ENCODE assay signal across 8 cellular contexts in genomic region chr4:15656038-15656470, GRCh38. TPM values are rescaled to one million over a fixed set of nuclear protein-coding genes. Genes with fewer than 3 reads are reported as not detected.
A peak's percentile ranks its signal among the peaks of the same experiment; 100 is the strongest.
DNase-seq lines count a peak whose midpoint lies in the region; ATAC-seq and TF ChIP-seq lines count a peak whose summit lies in the region.

No MANE protein-coding gene starts in this region.

- CTCF ChIA-PET in T-cell (lab: Charles Lee) = interaction anchor here in 1 of 2 donors (1.1 kb wide), 1 partner anchor 25 kb away, joined by 3 read pairs; the partner anchor contains the start of gene FAM200B

- peak overlapping the region; percentile 65 for H3K4me3 ChIP-seq in fibroblast of the aortic adventitia (ENCODE audit: low read depth, low read length)

- H3K27ac Mint-ChIP-seq in T-cell = peak overlapping the region; percentile 95 to 98

- no peak for ATAC-seq in T-cell (replicated peaks in 1 of 4)
- ATAC-seq in HG02642 (IDR thresholded peaks at IDR 0.05; ENCODE audit: poor library complexity, unreplicated experiment) = no peak

- H3K27me3 Mint-ChIP-seq in T-cell = no peaks in the 10 kb centered on the region

- no peak for TF ChIP-seq CTCF in fibroblast of the aortic adventitia (IDR thresholded peaks at IDR 0.05; ENCODE audit: insufficient read depth, low read length)

- H3K4me3 Mint-ChIP-seq in T-cell = peak overlapping the region; percentile 90 to 99 (median 90)

- no peaks in the 10 kb centered on the region for H3K9me3 Mint-ChIP-seq in T-cell

- intact Hi-C loops in posterior vena cava (cut with DNase I) = no loop called here

- DNase-seq in NCI-H1092 treated with DMSO at 0.1 percent for 48 hours (lab: John Stamatoyannopoulos, UW) (peak; percentile 63), NCI-H1092 (lab: John Stamatoyannopoulos, UW) (no peak), T-cell (no peak), fibroblast of the aortic adventitia (ENCODE audit: low read depth) (peak; percentile 41), pons (ENCODE audit: low spot score) (peak; percentile 45), ureter (ENCODE audit: low spot score) (no peak), posterior vena cava (ENCODE audit: low spot score) (no peak)

- H3K36me3 Mint-ChIP-seq in T-cell = no peaks in the 10 kb centered on the region

- H3K4me1 Mint-ChIP-seq in T-cell = peaks cover 35 to 38% (median 37%) of the 10 kb centered on the region in 3 donors

- POLR2A ChIA-PET in T-cell (lab: Charles Lee) = interaction anchor here (0.6 to 0.9 kb wide), 3 partner anchors 18 to 100 kb away, joined by 3 to 9 read pairs (median 3); no protein-coding TSS in a partner anchor

RNA-seq across cellular contexts. Expression of gene FBXL5, which starts 0.9 kb away (rescaled TPM):
- 10 to 100 TPM; 40.2 to 64.6 (median 45.0) TPM for total RNA-seq in T-cell
- total RNA-seq in fibroblast of the aortic adventitia (ENCODE audit: low replicate concordance) = 107 and 129 TPM in 2 replicates
- 110 TPM for total RNA-seq in ureter
- total RNA-seq in posterior vena cava = 100 to 1,000 TPM; 104 to 122 TPM

RNA-seq across cellular contexts. Expression of gene FAM200B, which starts 25.6 kb away (rescaled TPM):
- total RNA-seq in T-cell (10 to 100 TPM; 19.1 to 29.4 (median 20.7) TPM), fibroblast of the aortic adventitia (ENCODE audit: low replicate concordance) (30.4 and 35.3 TPM in 2 replicates), ureter (42.7 TPM), posterior vena cava (10 to 100 TPM; 30.4 to 36.8 TPM)

RNA-seq across cellular contexts. Expression of gene BST1, which starts 46.8 kb away (rescaled TPM):
- under 1 TPM in 4 of 5 donors, not detected in 1; 0.28 to 0.55 (median 0.46) TPM for total RNA-seq in T-cell
- total RNA-seq in fibroblast of the aortic adventitia (ENCODE audit: low replicate concordance) = 19.7 and 54.9 TPM in 2 replicates
- 18.6 TPM for total RNA-seq in ureter
- 10 to 100 TPM; 19.3 to 26.2 TPM for total RNA-seq in posterior vena cava

Comparison
In these comparisons a context has a peak if more than half of its experiments do, and no peak if none do; other contexts are left out.
1. DNase-seq: peak in NCI-H1092 treated with DMSO at 0.1 percent for 48 hours (single experiment), fibroblast of the aortic adventitia (single experiment) and pons (single experiment); none in NCI-H1092 (single experiment), T-cell (0 of 34), ureter (single experiment) and posterior vena cava (single experiment).
2. RNA of gene BST1, which starts 46.8 kb away (total RNA-seq): 19.3 to 26.2 TPM in posterior vena cava, 19.7 to 54.9 TPM in fibroblast of the aortic adventitia and 18.6 TPM in ureter (single experiment); 0.28 to 0.55 TPM in T-cell; every median in the first group is over 10 times any median in the second.